21 cellular contexts compared by ENCODE assay signal in genomic region chr6:46000905-46001304, GRCh38. TPM values are rescaled to one million over a fixed set of nuclear protein-coding genes. Genes with fewer than 3 reads are reported as not detected.
DNase-seq lines count a peak whose midpoint lies in the region; ATAC-seq and TF ChIP-seq lines count a peak whose summit lies in the region.
"Had no signal": no experiment of that assay in that cellular context is flagged by ENCODE, and none has a peak within 500 bp of the region (broad histone marks: within the 10 kb centered on the region; RNA-seq: fewer than 3 reads in every experiment).

No MANE protein-coding gene starts in this region.

- H3K27ac ChIP-seq in right atrium auricular region, result peak overlapping the region; percentile 46 to 83
- peak overlapping the region; percentile 62 for H3K27ac ChIP-seq in psoas muscle
- H3K27ac ChIP-seq: C4-2B, SJCRH30 had no signal

- H3K4me1 ChIP-seq in Caco-2 (peaks cover 41% of the 10 kb centered on the region), right atrium auricular region (peaks cover 0 to 46% of the 10 kb centered on the region in 2 donors), psoas muscle (peaks cover 56% of the 10 kb centered on the region)
- H3K4me1 ChIP-seq: SJCRH30 had no signal

- no peaks in the 10 kb centered on the region for H3K36me3 ChIP-seq in Caco-2 (ENCODE audit: control insufficient read depth, insufficient read depth, low read length)
- no peaks in the 10 kb centered on the region for H3K36me3 ChIP-seq in right atrium auricular region
- H3K36me3 ChIP-seq in psoas muscle (ENCODE audit: insufficient read depth in 1 of 2, low read depth in 1 of 2), result peaks cover 0 to 7% of the 10 kb centered on the region in 2 donors
- H3K36me3 ChIP-seq: SJCRH30 had no signal

- H3K27ac Mint-ChIP-seq in Caco-2 (ENCODE audit: unreplicated experiment), result peak overlapping the region; percentile 63
- no peak overlapping the region for H3K27ac Mint-ChIP-seq in activated CD4-positive, alpha-beta T cell treated with anti-CD3 and anti-CD28 coated beads, Interleukin-2, amount 10 ng/mL, durations not matched to agents 24 days and 14 days
- H3K27ac Mint-ChIP-seq: IgD-negative memory B cell had no signal

- CTCF ChIA-PET in Caco-2 (lab: Charles Lee), result no interaction called here

- H3K9me3 ChIP-seq in Caco-2, result 0 out of 2 replicates have a peak, but pooled peaks cover 6% of the 10 kb centered on the region
- H3K9me3 ChIP-seq in right atrium auricular region, result no peaks in the 10 kb centered on the region
- no peaks in the 10 kb centered on the region for H3K9me3 ChIP-seq in psoas muscle
- H3K9me3 ChIP-seq: SJCRH30 had no signal

- DNase-seq in Caco-2 (peak in 1 of 2 experiments; percentile 33), erythroblast (lab: John Stamatoyannopoulos, UW) (peak; percentile 26 to 57), right atrium auricular region (ENCODE audit: low spot score) (peak; percentile 32), psoas muscle (no peak), posterior cingulate gyrus (no peak), H4 (ENCODE audit: low spot score) (no peak)
- DNase-seq in activated CD4-positive, alpha-beta T cell treated with anti-CD3 and anti-CD28 coated beads, Interleukin-2, amount 10 ng/mL, durations not matched to agents 24 days and 14 days, result no peak
- no peak for DNase-seq in effector CD8-positive, alpha-beta T cell (lab: John Stamatoyannopoulos, UW)
- DNase-seq: CD8-positive, alpha-beta memory T cell; Karpas-422; MV-4-11; NCI-H1105 treated with DMSO at 0.1 percent for 48 hours; NCI-H2029 treated with DMSO at 0.1 percent for 48 hours; NCI-H2171; NCI-H526; SJCRH30 had no signal

- peaks cover 7% of the 10 kb centered on the region for H3K4me1 Mint-ChIP-seq in Caco-2 (ENCODE audit: low read depth, unreplicated experiment)
- H3K4me1 Mint-ChIP-seq in activated CD4-positive, alpha-beta T cell treated with anti-CD3 and anti-CD28 coated beads, Interleukin-2, amount 10 ng/mL, durations not matched to agents 24 days and 14 days, result no peaks in the 10 kb centered on the region
- H3K4me1 Mint-ChIP-seq: IgD-negative memory B cell had no signal

- 29 to 51% (median 50%) methylated on average over 1 of the region's 1 CpG for WGBS in psoas muscle, 3 donors

- TF ChIP-seq CTCF in Caco-2 (IDR thresholded peaks at IDR 0.05; ENCODE audit: insufficient read depth in 1 of 2, low read depth in 1 of 2, low read length in 1 of 2, severe bottlenecking in 1 of 2, unreplicated experiment in 1 of 2), result no peak
- TF ChIP-seq CTCF in right atrium auricular region (IDR thresholded peaks at IDR 0.05), result no peak
- no peak for TF ChIP-seq CTCF in psoas muscle (IDR thresholded peaks at IDR 0.05)

- POLR2A ChIA-PET in Caco-2 (lab: Charles Lee), result no interaction called here

- no peaks in the 10 kb centered on the region for H3K27me3 Mint-ChIP-seq in Caco-2 (ENCODE audit: insufficient read depth, unreplicated experiment)
- H3K27me3 Mint-ChIP-seq in activated CD4-positive, alpha-beta T cell treated with anti-CD3 and anti-CD28 coated beads, Interleukin-2, amount 10 ng/mL, durations not matched to agents 24 days and 14 days, result no peaks in the 10 kb centered on the region
- H3K27me3 Mint-ChIP-seq: CD8-positive, alpha-beta memory T cell had no signal

- H3K4me3 ChIP-seq in Caco-2 (ENCODE audit: low read depth, low read length) (no peak overlapping the region), right atrium auricular region (no peak overlapping the region), psoas muscle (no peak overlapping the region)
- H3K4me3 ChIP-seq: SJCRH30 had no signal

- H3K4me3 Mint-ChIP-seq in Caco-2 (ENCODE audit: unreplicated experiment), result no peak overlapping the region
- H3K4me3 Mint-ChIP-seq in activated CD4-positive, alpha-beta T cell treated with anti-CD3 and anti-CD28 coated beads, Interleukin-2, amount 10 ng/mL, durations not matched to agents 24 days and 14 days, result no peak overlapping the region
- H3K4me3 Mint-ChIP-seq: CD8-positive, alpha-beta memory T cell; IgD-negative memory B cell had no signal

- TF ChIP-seq POLR2A in erythroblast (IDR thresholded peaks at IDR 0.05; ENCODE audit: low read length), result no peak

- no peaks in the 10 kb centered on the region for H3K27me3 ChIP-seq in Caco-2 (replicated peaks; ENCODE audit: control insufficient read depth, insufficient read depth, low read length)
- H3K27me3 ChIP-seq in right atrium auricular region, result no peaks in the 10 kb centered on the region
- no peaks in the 10 kb centered on the region for H3K27me3 ChIP-seq in psoas muscle (ENCODE audit: insufficient read depth in 3 of 3, low read length in 2 of 3)
- H3K27me3 ChIP-seq: SJCRH30 had no signal

- H3K9me3 Mint-ChIP-seq in Caco-2 (ENCODE audit: unreplicated experiment), result no peaks in the 10 kb centered on the region
- H3K9me3 Mint-ChIP-seq in activated CD4-positive, alpha-beta T cell treated with anti-CD3 and anti-CD28 coated beads, Interleukin-2, amount 10 ng/mL, durations not matched to agents 24 days and 14 days, result no peaks in the 10 kb centered on the region
- H3K9me3 Mint-ChIP-seq: CD8-positive, alpha-beta memory T cell had no signal

- H3K36me3 Mint-ChIP-seq in Caco-2 (ENCODE audit: insufficient read depth, unreplicated experiment), result no peaks in the 10 kb centered on the region
- no peaks in the 10 kb centered on the region for H3K36me3 Mint-ChIP-seq in activated CD4-positive, alpha-beta T cell treated with anti-CD3 and anti-CD28 coated beads, Interleukin-2, amount 10 ng/mL, durations not matched to agents 24 days and 14 days (ENCODE audit: low read depth)

- no peak for ATAC-seq in psoas muscle

- intact Hi-C loops in Caco-2 (cut with micrococcal nuclease; ENCODE audit: unreplicated experiment), result no loop called here
- intact Hi-C loops in psoas muscle (cut with DNase I), result no loop called here
- intact Hi-C loops in activated CD4-positive, alpha-beta T cell treated with anti-CD3 and anti-CD28 coated beads, Interleukin-2, amount 10 ng/mL, durations not matched to agents 24 days and 14 days (cut with micrococcal nuclease), result no loop called here
- intact Hi-C loops in posterior cingulate gyrus (cut with DNase I), result no loop called here

- no TSS peak for BruUV-seq in Caco-2 (replicated peaks; lab: Mats Ljungman, UMichigan)

RNA-seq across cellular contexts. Expression of gene CLIC5, which starts 14.8 kb away (rescaled TPM):
- 15.1 and 15.6 TPM in 2 replicates for total RNA-seq in Caco-2 (2022)
- 100 to 1,000 TPM in 1 of 2 donors, 10 to 100 TPM in 1; 99.8 to 114 TPM for total RNA-seq in right atrium auricular region
- total RNA-seq in psoas muscle, result 100 to 1,000 TPM; 166 to 285 (median 211) TPM
- 10 to 100 TPM; 30.2 to 84.5 (median 82.4) TPM for polyA plus RNA-seq in psoas muscle
- 1.1 and 2.0 TPM in 2 replicates for total RNA-seq in activated CD4-positive, alpha-beta T cell treated with anti-CD3 and anti-CD28 coated beads, Interleukin-2, amount 10 ng/mL, durations not matched to agents 24 days and 14 days
- not detected in 2 replicates for total RNA-seq in H4 (2014; rRNA removed; shearing (Covaris generic))
- total RNA-seq: A172, M059J had no signal
- polyA plus RNA-seq: AG04450 had no signal

Comparison
In these comparisons a context has a peak if more than half of its experiments do, and no peak if none do; other contexts are left out.
1. DNase-seq: peak in erythroblast (2 of 2) and right atrium auricular region (single experiment); none in psoas muscle (0 of 2), activated CD4-positive, alpha-beta T cell treated with anti-CD3 and anti-CD28 coated beads, Interleukin-2, amount 10 ng/mL, durations not matched to agents 24 days and 14 days (single experiment), effector CD8-positive, alpha-beta T cell (single experiment), posterior cingulate gyrus (0 of 10) and H4 (single experiment).